ENCODE assay signal across 8 cellular contexts in genomic region chr7:42237891-42238531, GRCh38. TPM values are rescaled to one million over a fixed set of nuclear protein-coding genes. Genes with fewer than 3 reads are reported as not detected.
DNase-seq lines count a peak whose midpoint lies in the region; ATAC-seq, FAIRE-seq and TF ChIP-seq lines count a peak whose summit lies in the region.

No MANE protein-coding gene starts in this region.

- H3K9ac ChIP-seq in K562 (ENCODE audit: insufficient read depth in 1 of 2, low read depth in 2 of 2, low read length in 2 of 2), result no peak overlapping the region
- peak overlapping the region; percentile 19 for H3K9ac ChIP-seq in iPS-15b (ENCODE audit: low read depth, low read length)

- BruUV-seq in K562 (replicated peaks; lab: Mats Ljungman, UMichigan), result no TSS peak

- no peaks in the 10 kb centered on the region for H4K20me1 ChIP-seq in K562 (replicated peaks; ENCODE audit: control insufficient read depth, insufficient read depth, low read length)

- TF ChIP-seq RAD21 in K562 (CRISPR knock-in tag; conservative IDR thresholded peaks at IDR 0.05 in 1 of 2, IDR thresholded peaks at IDR 0.05 in 1 of 2), result no peak

- WGBS in K562 (ENCODE audit: insufficient coverage, low coverage, missing lambda C conversion rate), result 32% methylated on average over 11 of the region's 54 CpGs

- in situ Hi-C loops in K562 (cut with MboI) (no loop called here), gastrocnemius medialis (cut with MboI; ENCODE audit: low sequenced_read_pairs in 4 of 4) (loop anchor here in 1 of 4 donors (25.0 kb wide), 1 partner anchor 251 kb away; no protein-coding TSS in a partner anchor)

- H3K36me3 ChIP-seq in K562 (ENCODE audit: control insufficient read depth, insufficient read depth, low read length) (no peaks in the 10 kb centered on the region), iPS-15b (ENCODE audit: control insufficient read depth, insufficient read depth, low read length) (no peaks in the 10 kb centered on the region), gastrocnemius medialis (no peaks in the 10 kb centered on the region)

- H3K4me2 ChIP-seq in K562 (ENCODE audit: insufficient read depth, low read length), result no peak overlapping the region

- no peaks in the 10 kb centered on the region for H3K9me1 ChIP-seq in K562 (ENCODE audit: control insufficient read depth, insufficient read depth, low read length)

- H3K9me3 ChIP-seq in K562 (replicated peaks; ENCODE audit: control insufficient read depth, insufficient read depth, low read depth, low read length), result no peaks in the 10 kb centered on the region
- H3K9me3 ChIP-seq in iPS-15b (ENCODE audit: control insufficient read depth, insufficient read depth, low read length), result no peaks in the 10 kb centered on the region
- H3K9me3 ChIP-seq in gastrocnemius medialis, result no peaks in the 10 kb centered on the region

- ATAC-seq in K562 (peak; percentile 26; the same call in 2 of the 3 replicates), gastrocnemius medialis (peak; percentile 47 to 51), GM18519 (IDR thresholded peaks at IDR 0.05; ENCODE audit: low FRiP score, unreplicated experiment) (no peak)

- DNase-seq in Ammon's horn (ENCODE audit: low spot score) (peak; percentile 35), HL-60 (ENCODE audit: low read depth in 1 of 2, low spot score in 1 of 2) (no peak), K562 (ENCODE audit: extremely low read depth in 1 of 4, low spot score in 3 of 4) (peak; percentile 18 to 62 (median 42)), gastrocnemius medialis (peak; percentile 47 to 73), NCI-H2171 (lab: John Stamatoyannopoulos, UW) (no peak), NCI-H345 treated with DMSO at 0.1 percent for 48 hours (lab: John Stamatoyannopoulos, UW; ENCODE audit: unreplicated experiment) (no peak)

- H3K4me3 ChIP-seq in HL-60 (replicated peaks; ENCODE audit: insufficient read depth, low read length) (peak overlapping the region; percentile 53), K562 (peak overlapping the region; percentile 35; the same call in 1 of the 2 replicates), iPS-15b (ENCODE audit: low read depth, low read length) (peak overlapping the region; percentile 74), gastrocnemius medialis (peak overlapping the region; percentile 60 to 83 (median 80))

- no peak for TF ChIP-seq EP300 in K562 (IDR thresholded peaks at IDR 0.05; ENCODE audit: low read length)

- H3K27me3 ChIP-seq in HL-60 (ENCODE audit: insufficient read depth, poor library complexity, severe bottlenecking) (peaks cover 53% of the 10 kb centered on the region), K562 (ENCODE audit: control insufficient read depth in 2 of 2, insufficient read depth in 2 of 2, low read length in 2 of 2) (peaks cover 0 to 25% of the 10 kb centered on the region in 2 experiments; a peak in 2 of 5 replicates), iPS-15b (ENCODE audit: control insufficient read depth, insufficient read depth, low read length) (peaks cover 27% of the 10 kb centered on the region), gastrocnemius medialis (peaks cover 0 to 18% (median 17%) of the 10 kb centered on the region in 3 donors)

- H3K27ac ChIP-seq in HL-60 (replicated peaks) (no peak overlapping the region), K562 (ENCODE audit: extremely low read depth, low read depth, low read length) (no peak overlapping the region), gastrocnemius medialis (peak overlapping the region; percentile 78 to 88 (median 82))

- CTCF ChIA-PET in K562 (lab: Yijun Ruan, JAX; ENCODE audit: low intra/inter-chr PET ratio), result no interaction called here

- FAIRE-seq in K562 (lab: Jason Lieb, UNC), result no peak

- no peaks in the 10 kb centered on the region for H3K79me2 ChIP-seq in K562 (ENCODE audit: control insufficient read depth, insufficient read depth, low read length)

- TF ChIP-seq POLR2A in K562 (conservative IDR thresholded peaks at IDR 0.05), result no peak
- no peak for TF ChIP-seq POLR2A in gastrocnemius medialis (IDR thresholded peaks at IDR 0.05)

- POLR2A ChIA-PET in K562 (lab: Yijun Ruan, JAX), result no interaction called here

- peaks cover 0 to 16% of the 10 kb centered on the region in 2 experiments; a peak in 2 of 5 replicates for H3K4me1 ChIP-seq in K562 (replicated peaks in 1 of 2; ENCODE audit: control insufficient read depth in 2 of 2, insufficient read depth in 2 of 2, low read length in 2 of 2)
- peaks cover 11% of the 10 kb centered on the region for H3K4me1 ChIP-seq in iPS-15b (ENCODE audit: control insufficient read depth, insufficient read depth, low read length)
- peaks cover 9 to 16% of the 10 kb centered on the region in 2 donors for H3K4me1 ChIP-seq in gastrocnemius medialis

- intact Hi-C loops in K562 (cut with micrococcal nuclease), result no loop called here
- intact Hi-C loops in gastrocnemius medialis (cut with DNase I; ENCODE audit: low total_unique reads), result loop anchor here (2.0 to 5.0 kb wide), 2 partner anchors 25 to 261 kb away; no protein-coding TSS in a partner anchor

- TF ChIP-seq CTCF in HL-60 (IDR thresholded peaks at IDR 0.05; ENCODE audit: insufficient read depth, low read length) (no peak), K562 (IDR thresholded peaks at IDR 0.05 in 2 of 3, conservative IDR thresholded peaks at IDR 0.05 in 1 of 3; ENCODE audit: insufficient read depth in 2 of 3, low read depth in 1 of 3, low read length in 3 of 3) (no peak), gastrocnemius medialis (IDR thresholded peaks at IDR 0.05 in 4 of 5, conservative IDR thresholded peaks at IDR 0.05 in 1 of 5) (no peak)

- no peak overlapping the region for H2AFZ ChIP-seq in K562 (ENCODE audit: low read depth, low read length)

TF ChIP-seq in K562, 482 proteins besides CTCF, POLR2A, EP300 and RAD21 (continues in another document):
- no peak for TF ChIP-seq SIX5 (IDR thresholded peaks at IDR 0.05; ENCODE audit: borderline replicate concordance in 1 of 2, insufficient read depth in 1 of 2, low read depth in 1 of 2, low read length in 2 of 2)
- TF ChIP-seq MNT (conservative IDR thresholded peaks at IDR 0.05), result no peak
- TF ChIP-seq STAT5A (IDR thresholded peaks at IDR 0.05; ENCODE audit: borderline replicate concordance, low read length), result no peak
- no peak for TF ChIP-seq ZNF57 (CRISPR knock-in tag; IDR thresholded peaks at IDR 0.05)
- TF ChIP-seq, protein P1, sequence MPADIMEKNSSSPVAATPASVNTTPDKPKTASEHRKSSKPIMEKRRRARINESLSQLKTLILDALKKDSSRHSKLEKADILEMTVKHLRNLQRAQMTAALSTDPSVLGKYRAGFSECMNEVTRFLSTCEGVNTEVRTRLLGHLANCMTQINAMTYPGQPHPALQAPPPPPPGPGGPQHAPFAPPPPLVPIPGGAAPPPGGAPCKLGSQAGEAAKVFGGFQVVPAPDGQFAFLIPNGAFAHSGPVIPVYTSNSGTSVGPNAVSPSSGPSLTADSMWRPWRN (IDR thresholded peaks at IDR 0.05; ENCODE audit: low read depth), result no peak
- TF ChIP-seq, protein P2, sequence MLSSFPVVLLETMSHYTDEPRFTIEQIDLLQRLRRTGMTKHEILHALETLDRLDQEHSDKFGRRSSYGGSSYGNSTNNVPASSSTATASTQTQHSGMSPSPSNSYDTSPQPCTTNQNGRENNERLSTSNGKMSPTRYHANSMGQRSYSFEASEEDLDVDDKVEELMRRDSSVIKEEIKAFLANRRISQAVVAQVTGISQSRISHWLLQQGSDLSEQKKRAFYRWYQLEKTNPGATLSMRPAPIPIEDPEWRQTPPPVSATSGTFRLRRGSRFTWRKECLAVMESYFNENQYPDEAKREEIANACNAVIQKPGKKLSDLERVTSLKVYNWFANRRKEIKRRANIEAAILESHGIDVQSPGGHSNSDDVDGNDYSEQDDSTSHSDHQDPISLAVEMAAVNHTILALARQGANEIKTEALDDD (IDR thresholded peaks at IDR 0.05), result no peak
- TF ChIP-seq KAT8 (IDR thresholded peaks at IDR 0.05; ENCODE audit: low read depth), result no peak
- TF ChIP-seq MAX (CRISPR knock-in tag; IDR thresholded peaks at IDR 0.05), result no peak
- no peak for TF ChIP-seq PCBP1 (IDR thresholded peaks at IDR 0.05; ENCODE audit: low read depth, low read length, poor library complexity, severe bottlenecking)
- TF ChIP-seq SMAD3 (CRISPR knock-in tag; conservative IDR thresholded peaks at IDR 0.05), result no peak

RNA-seq across cellular contexts. Expression of gene GLI3, which starts 1.0 kb away (rescaled TPM):
- total RNA-seq in K562 (2011; cell fraction: chromatin; rRNA removed; ENCODE audit: low replicate concordance), result not detected in 2 replicates
- total RNA-seq in K562 (2011; cell fraction: nucleolus; rRNA removed), result not detected in 2 replicates
- total RNA-seq in K562 (2011; cell fraction: nucleoplasm; rRNA removed), result not detected in 2 replicates
- total RNA-seq in K562 (2014; rRNA removed) (not detected in 2 replicates), K562 (2014; rRNA removed; fragmentation: Illumina TruSeq; extraction: Trizol) (not detected in 2 replicates), K562 (2015; rRNA removed; fragmentation: Illumina TruSeq; extraction: Trizol) (not detected in 2 replicates), K562 (2021) (0.18 and 0.27 TPM in 2 replicates), gastrocnemius medialis (1 to 10 TPM in 1 of 4 donors, under 1 TPM in 3; 0.46 to 1.6 (median 0.81) TPM)
- polyA plus RNA-seq in K562 (2011; rRNA removed) (not detected in 2 replicates), K562 (2014; fragmentation: Illumina TruSeq; extraction: Trizol) (0.07 TPM in 1 of 2 replicates, not detected in the other), K562 (2014; fragmentation: Nextera tagmentation; extraction: Ambion mirVana) (under 1 TPM in 1 of 2 experiments, not detected in 1; 0.01 TPM), K562 (2014; rRNA removed) (not detected in 2 replicates)
- polyA plus RNA-seq in K562 (2011; cell fraction: cytosol; rRNA removed), result not detected in 2 replicates
- polyA plus RNA-seq in K562 (2011; cell fraction: nucleus; rRNA removed), result not detected in 2 replicates
- 0.07 and 0.16 TPM in 2 replicates for polyA plus RNA-seq in K562 (2012)
- not detected in 2 replicates for polyA minus RNA-seq in K562 (2011; rRNA and poly(A)+ RNA removed)
- polyA minus RNA-seq in K562 (2011; cell fraction: cytosol; rRNA and poly(A)+ RNA removed), result not detected in 2 replicates
- polyA minus RNA-seq in K562 (2011; cell fraction: nucleus; rRNA and poly(A)+ RNA removed), result not detected in 2 replicates

Comparison
In these comparisons a context has a peak if more than half of its experiments do, and no peak if none do; other contexts are left out.
1. DNase-seq: peak in Ammon's horn (single experiment), K562 (4 of 4) and gastrocnemius medialis (2 of 2); none in HL-60 (0 of 2), NCI-H2171 (single experiment) and NCI-H345 treated with DMSO at 0.1 percent for 48 hours (single experiment).
2. H3K27ac ChIP-seq: peak in gastrocnemius medialis (4 of 4); none in HL-60 (single experiment) and K562 (single experiment).
3. Peak in every context shown above with its lines, with median percentiles within 50 percentile points of each other: H3K4me3 ChIP-seq.